ENCODE assay signal across 8 cellular contexts in the genomic region with DNA sequence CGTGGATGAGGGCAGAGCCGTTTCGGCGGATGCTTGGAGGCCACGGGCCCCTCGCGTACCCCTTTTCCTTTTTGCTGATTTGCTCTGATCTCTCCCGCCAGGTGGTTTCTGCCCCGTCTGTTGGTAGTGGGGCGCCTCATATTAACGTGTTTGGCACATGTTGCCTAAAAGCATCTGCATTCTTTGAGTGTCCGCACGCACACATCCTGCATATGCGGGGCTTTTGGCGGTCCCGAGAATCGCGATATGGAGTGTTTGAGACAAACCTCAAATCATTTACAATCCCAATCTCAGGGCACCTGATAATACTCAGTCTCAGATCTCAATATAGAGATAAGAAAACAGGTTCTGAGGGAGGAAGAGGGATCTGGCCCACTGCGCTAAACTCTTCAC. TPM values are rescaled to one million over a fixed set of nuclear protein-coding genes. Genes with fewer than 3 reads are reported as not detected.
A peak's percentile ranks its signal among the peaks of the same experiment; 100 is the strongest.
DNase-seq lines count a peak whose midpoint lies in the region; ATAC-seq and TF ChIP-seq lines count a peak whose summit lies in the region.

No MANE protein-coding gene starts in this region.

- no peak for TF ChIP-seq POLR2A in breast epithelium (IDR thresholded peaks at IDR 0.05)
- no peak for TF ChIP-seq POLR2A in vagina (IDR thresholded peaks at IDR 0.05)

- no peaks in the 10 kb centered on the region for H3K27me3 Mint-ChIP-seq in mesothelial cell of epicardium (ENCODE audit: low read depth)

- H3K9me3 ChIP-seq in heart right ventricle (no peaks in the 10 kb centered on the region), breast epithelium (no peaks in the 10 kb centered on the region), vagina (no peaks in the 10 kb centered on the region)

- H3K36me3 Mint-ChIP-seq in mesothelial cell of epicardium = peaks cover 4% of the 10 kb centered on the region

- no peaks in the 10 kb centered on the region for H3K27me3 ChIP-seq in heart right ventricle
- H3K27me3 ChIP-seq in breast epithelium = no peaks in the 10 kb centered on the region
- H3K27me3 ChIP-seq in vagina = no peaks in the 10 kb centered on the region

- H3K4me1 Mint-ChIP-seq in mesothelial cell of epicardium = peaks cover 30% of the 10 kb centered on the region

- peak overlapping the region; percentile 97 for H3K27ac Mint-ChIP-seq in mesothelial cell of epicardium

- H3K36me3 ChIP-seq in heart right ventricle (peaks cover 0 to 33% (median 8%) of the 10 kb centered on the region in 9 donors), breast epithelium (peaks cover 5% of the 10 kb centered on the region), vagina (peaks cover 0 to 11% of the 10 kb centered on the region in 2 donors)

- peak overlapping the region; percentile 95 for H3K4me3 Mint-ChIP-seq in mesothelial cell of epicardium

- peak overlapping the region; percentile 78 to 99 (median 90) for H3K4me3 ChIP-seq in heart right ventricle
- H3K4me3 ChIP-seq in breast epithelium = peak overlapping the region; percentile 82 to 96 (median 91)
- peak overlapping the region; percentile 69 to 96 for H3K4me3 ChIP-seq in vagina

- WGBS in heart right ventricle, 2 donors = 1 to 2% methylated on average over 19 of the region's 19 CpGs

- H3K27ac ChIP-seq in heart right ventricle = peak overlapping the region; percentile 95 to 100 (median 99)
- H3K27ac ChIP-seq in breast epithelium = peak overlapping the region; percentile 100
- H3K27ac ChIP-seq in vagina = peak overlapping the region; percentile 100

- TF ChIP-seq CTCF in heart right ventricle (IDR thresholded peaks at IDR 0.05) = no peak
- TF ChIP-seq CTCF in breast epithelium (IDR thresholded peaks at IDR 0.05) = no peak
- TF ChIP-seq CTCF in mesothelial cell of epicardium (IDR thresholded peaks at IDR 0.05; ENCODE audit: unreplicated experiment) = no peak
- no peak for TF ChIP-seq CTCF in vagina (IDR thresholded peaks at IDR 0.05)

- DNase-seq in heart right ventricle = no peak
- no peak for DNase-seq in cardiac septum (ENCODE audit: low spot score)
- DNase-seq in breast epithelium (ENCODE audit: low spot score in 2 of 2) = no peak
- DNase-seq in mesothelial cell of epicardium (ENCODE audit: low spot score in 2 of 2, unreplicated experiment in 2 of 2) = no peak
- DNase-seq in vagina (ENCODE audit: extremely low spot score in 2 of 2) = no peak
- no peak for DNase-seq in stimulated activated CD4-positive, alpha-beta T cell treated with anti-CD3 and anti-CD28 coated beads, Interleukin-4, amount 100 ng/mL, for 1 hour
- DNase-seq in GOT3 (lab: John Stamatoyannopoulos, UW) = no peak

- no peaks in the 10 kb centered on the region for H3K9me3 Mint-ChIP-seq in mesothelial cell of epicardium

- no peak for ATAC-seq in heart right ventricle
- ATAC-seq in GM21786 (IDR thresholded peaks at IDR 0.05; ENCODE audit: unreplicated experiment) = no peak

- intact Hi-C loops in heart right ventricle (cut with DNase I) = loop anchor here in 2 of 10 donors (1.0 to 2.0 kb wide), 2 partner anchors 17 to 20 kb away; a partner anchor contains a TSS
- intact Hi-C loops in cardiac septum (cut with DNase I) = no loop called here
- intact Hi-C loops in breast epithelium (cut with DNase I; ENCODE audit: low total_unique reads) = no loop called here
- intact Hi-C loops in vagina (cut with DNase I) = no loop called here

- H3K4me1 ChIP-seq in heart right ventricle (peaks cover 35 to 61% (median 54%) of the 10 kb centered on the region in 9 donors), breast epithelium (peaks cover 19 to 37% of the 10 kb centered on the region in 2 donors), vagina (peaks cover 60% of the 10 kb centered on the region)

RNA-seq across cellular contexts. Expression of a gene that starts 0.8 kb away (rescaled TPM):
- total RNA-seq in heart right ventricle (100 to 1,000 TPM in 1 of 10 donors, 10 to 100 TPM in 9; 64.1 to 100 (median 72.9) TPM), cardiac septum (80.4 TPM), breast epithelium (10 to 100 TPM; 82.5 to 93.4 (median 85.3) TPM), mesothelial cell of epicardium (226 to 245 TPM (median 230 TPM) in 3 replicates), vagina (145 TPM)
- polyA plus RNA-seq in heart right ventricle = 10 to 100 TPM; 75.5 to 90.2 TPM

RNA-seq across cellular contexts. Expression of a gene that starts 7.6 kb away (rescaled TPM):
- total RNA-seq in heart right ventricle (10 to 100 TPM; 12.1 to 20.0 (median 13.3) TPM), cardiac septum (15.9 TPM), breast epithelium (10 to 100 TPM in 2 of 3 donors, 1 to 10 TPM in 1; 7.9 to 10.5 (median 10.2) TPM), mesothelial cell of epicardium (20.8 to 24.0 TPM (median 23.6 TPM) in 3 replicates), vagina (8.3 TPM)
- polyA plus RNA-seq in heart right ventricle = 10 to 100 TPM; 15.3 to 29.6 TPM

RNA-seq across cellular contexts. Expression of a gene that starts 12.2 kb away (rescaled TPM):
- 10 to 100 TPM in 1 of 10 donors, 1 to 10 TPM in 9; 4.0 to 15.6 (median 6.5) TPM for total RNA-seq in heart right ventricle
- polyA plus RNA-seq in heart right ventricle = 10 to 100 TPM in 1 of 2 donors, 1 to 10 TPM in 1; 5.6 to 10.8 TPM
- 6.5 TPM for total RNA-seq in cardiac septum
- total RNA-seq in breast epithelium = 10 to 100 TPM; 10.7 to 16.8 (median 16.7) TPM
- total RNA-seq in mesothelial cell of epicardium = 42.6 to 47.0 TPM (median 46.9 TPM) in 3 replicates
- total RNA-seq in vagina = 15.5 TPM

RNA-seq across cellular contexts. Expression of a gene that starts 14.8 kb away (rescaled TPM):
- 10 to 100 TPM; 16.6 to 24.9 (median 21.1) TPM for total RNA-seq in heart right ventricle
- 10 to 100 TPM; 16.5 to 29.9 TPM for polyA plus RNA-seq in heart right ventricle
- 29.0 TPM for total RNA-seq in cardiac septum
- total RNA-seq in breast epithelium = 10 to 100 TPM; 21.0 to 24.3 (median 22.4) TPM
- 49.6 to 53.9 TPM (median 50.9 TPM) in 3 replicates for total RNA-seq in mesothelial cell of epicardium
- total RNA-seq in vagina = 30.9 TPM

RNA-seq across cellular contexts. Expression of a gene that starts 19.4 kb away (rescaled TPM):
- 100 to 1,000 TPM; 127 to 305 (median 140) TPM for total RNA-seq in heart right ventricle
- 100 to 1,000 TPM; 134 to 140 TPM for polyA plus RNA-seq in heart right ventricle
- total RNA-seq in cardiac septum = 193 TPM
- 10 to 100 TPM; 22.2 to 47.2 (median 27.5) TPM for total RNA-seq in breast epithelium
- total RNA-seq in mesothelial cell of epicardium = 99.6 to 104 TPM (median 102 TPM) in 3 replicates
- total RNA-seq in vagina = 43.7 TPM
